ENCODE assay signal across 1 cellular context in genomic region chr5:139651502-139651862, GRCh38.
TF ChIP-seq lines count a peak whose summit lies in the region.

No MANE protein-coding gene starts in this region.

TF ChIP-seq in GM23338, 12 proteins besides CTCF, POLR2A, EP300 and RAD21 (continued from another document):
- no peak for TF ChIP-seq REST (IDR thresholded peaks at IDR 0.05; ENCODE audit: unreplicated experiment)
- TF ChIP-seq JUNB (IDR thresholded peaks at IDR 0.05; ENCODE audit: unreplicated experiment) = no peak
- no peak for TF ChIP-seq EZH2 (IDR thresholded peaks at IDR 0.05; ENCODE audit: low read depth, unreplicated experiment)
- no peak for TF ChIP-seq STAT1 (IDR thresholded peaks at IDR 0.05; ENCODE audit: unreplicated experiment)
- TF ChIP-seq ZNF114 (CRISPR knock-in tag; IDR thresholded peaks at IDR 0.05) = no peak
- TF ChIP-seq CREB1 (CRISPR knock-in tag; IDR thresholded peaks at IDR 0.05; ENCODE audit: low read depth) = no peak
- no peak for TF ChIP-seq EZH2phosphoT487 (IDR thresholded peaks at IDR 0.05; ENCODE audit: unreplicated experiment)
